ENCODE assay signal across 35 cellular contexts in the genomic region with DNA sequence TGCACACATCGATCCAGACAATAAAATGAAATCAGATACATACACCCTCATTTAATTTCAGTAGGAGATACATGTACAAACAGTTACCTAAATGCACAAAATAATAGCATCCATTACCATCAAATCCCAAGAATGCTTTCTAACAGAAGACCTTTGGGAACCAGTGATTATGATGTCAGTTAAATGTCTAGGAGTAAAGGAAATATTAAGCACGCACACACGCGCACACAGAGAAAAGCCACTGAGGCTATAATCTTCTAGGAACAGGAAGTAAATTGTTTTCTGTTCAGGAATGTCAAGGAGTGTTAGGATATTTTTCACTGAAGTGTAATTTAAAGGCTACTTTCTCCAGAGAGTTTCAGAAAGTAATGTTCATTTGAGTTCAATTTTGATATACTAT.
"Had no signal": no experiment of that assay in that cellular context is flagged by ENCODE, and none has a peak within 500 bp of the region (broad histone marks: within the 10 kb centered on the region; RNA-seq: fewer than 3 reads in every experiment).

No MANE protein-coding gene starts in this region.

- H3K4me2 ChIP-seq: KMS-11 had no signal

- H3K27ac ChIP-seq: KMS-11 had no signal

- H3K27me3 ChIP-seq: MG63 had no signal

- H3K36me3 ChIP-seq: MG63 had no signal

- H3K9me3 ChIP-seq: MG63 had no signal

- H3K4me3 ChIP-seq: MG63 had no signal

- H3K9ac ChIP-seq: KMS-11 had no signal

- DNase-seq: Karpas-422, Kasumi-1, KG1, MG63, MM.1S, MV-4-11, NCI-H1048, NCI-H1092, NCI-H1092 treated with DMSO at 0.1 percent for 48 hours, NCI-H1105, NCI-H1105 treated with DMSO at 0.1 percent for 48 hours, NCI-H1417, NCI-H1417 treated with DMSO at 0.1 percent for 48 hours, NCI-H1436, NCI-H1436 treated with DMSO at 0.1 percent for 48 hours, NCI-H146, NCI-H1694, NCI-H1694 treated with DMSO at 0.1 percent for 48 hours, NCI-H187, NCI-H187 treated with DMSO at 0.1 percent for 48 hours, NCI-H1930, NCI-H2029, NCI-H2029 treated with DMSO at 0.1 percent for 48 hours, NCI-H2081, NCI-H2081 treated with DMSO at 0.1 percent for 48 hours, NCI-H2107, NCI-H2171, NCI-H2171 treated with DMSO at 0.1 percent for 48 hours, NCI-H2227 treated with DMSO at 0.1 percent for 48 hours, NCI-H226, NCI-H345, NCI-H446, NCI-H446 treated with DMSO at 0.1 percent for 48 hours, NCI-H510A had no signal
